In genomic region chrX:49191033-49191871, GRCh38 we compare ENCODE assay signal across 8 cellular contexts. TPM values are rescaled to one million over a fixed set of nuclear protein-coding genes. Genes with fewer than 3 reads are reported as not detected.
A peak's percentile ranks its signal among the peaks of the same experiment; 100 is the strongest.
DNase-seq lines count a peak whose midpoint lies in the region; ATAC-seq and TF ChIP-seq lines count a peak whose summit lies in the region.

No MANE protein-coding gene starts in this region.

- in situ Hi-C loops in astrocyte of the cerebellum (cut with HindIII; ENCODE audit: low sequenced_read_pairs): no loop called here

- no peaks in the 10 kb centered on the region for H3K4me1 ChIP-seq in hepatocyte (ENCODE audit: insufficient read depth)

- TF ChIP-seq CTCF in astrocyte of the cerebellum (IDR thresholded peaks at IDR 0.05; ENCODE audit: low read depth, low read length, missing control alignments) (no peak), hepatocyte (IDR thresholded peaks at IDR 0.05; ENCODE audit: poor library complexity) (no peak)

- WGBS in hepatocyte (ENCODE audit: low lambda C conversion rate, missing lambda C conversion rate): 55% methylated on average over 53 of the region's 54 CpGs

- ATAC-seq in GM18499 (IDR thresholded peaks at IDR 0.05; ENCODE audit: insufficient read depth, unreplicated experiment) (peak; percentile 86), HG02885 (IDR thresholded peaks at IDR 0.05; ENCODE audit: poor library complexity, unreplicated experiment) (peak; percentile 90)

- no peaks in the 10 kb centered on the region for H3K9me3 ChIP-seq in hepatocyte (ENCODE audit: low read depth)

- no peaks in the 10 kb centered on the region for H4K20me1 ChIP-seq in hepatocyte (ENCODE audit: insufficient read depth, poor library complexity, severe bottlenecking)

- no peaks in the 10 kb centered on the region for H3K79me2 ChIP-seq in hepatocyte

- H3K4me3 ChIP-seq in astrocyte of the cerebellum (ENCODE audit: low read depth, low read length) (peak overlapping the region; percentile 50), hepatocyte (peak overlapping the region; percentile 64)

- H3K9me2 ChIP-seq in hepatocyte (replicated peaks; ENCODE audit: insufficient read depth): no peaks in the 10 kb centered on the region

- H3K27ac ChIP-seq in hepatocyte: peak overlapping the region; percentile 81

- H2AFZ ChIP-seq in hepatocyte: no peak overlapping the region

- DNase-seq in NCI-H1694 (lab: John Stamatoyannopoulos, UW) (peak; percentile 98), T-helper 22 cell (ENCODE audit: low read depth) (peak; percentile 81), astrocyte of the cerebellum (ENCODE audit: low read depth) (peak; percentile 97), hepatocyte (ENCODE audit: low spot score) (peak; percentile 95), renal cortical epithelial cell (ENCODE audit: low read depth) (peak; percentile 99), retina (no peak)

- H3K27me3 ChIP-seq in hepatocyte: no peaks in the 10 kb centered on the region

- no peaks in the 10 kb centered on the region for H3K36me3 ChIP-seq in hepatocyte (replicated peaks; ENCODE audit: insufficient read depth, low read depth)

- peak overlapping the region; percentile 80 for H3K4me2 ChIP-seq in hepatocyte

RNA-seq across cellular contexts. Expression of gene PRICKLE3, which starts 5.1 kb away (rescaled TPM):
- 2.8 and 6.1 TPM in 2 replicates for total RNA-seq in hepatocyte
- 9.3 and 15.7 TPM in 2 replicates for polyA plus RNA-seq in hepatocyte
- 6.9 and 14.2 TPM in 2 replicates for total RNA-seq in renal cortical epithelial cell

RNA-seq across cellular contexts. Expression of gene SYP, which starts 8.7 kb away (rescaled TPM):
- total RNA-seq in hepatocyte (1.4 and 2.5 TPM in 2 replicates), renal cortical epithelial cell (0.10 and 0.52 TPM in 2 replicates)
- polyA plus RNA-seq in hepatocyte: 2.1 and 2.9 TPM in 2 replicates

RNA-seq across cellular contexts. Expression of gene PLP2, which starts 19.6 kb away (rescaled TPM):
- total RNA-seq in hepatocyte (27.5 and 34.9 TPM in 2 replicates), renal cortical epithelial cell (10.4 and 13.4 TPM in 2 replicates)
- 110 and 118 TPM in 2 replicates for polyA plus RNA-seq in hepatocyte

RNA-seq across cellular contexts. Expression of gene MAGIX, which starts 28.7 kb away (rescaled TPM):
- total RNA-seq in hepatocyte (5.0 and 6.5 TPM in 2 replicates), renal cortical epithelial cell (5.3 and 8.5 TPM in 2 replicates)
- 7.1 and 13.4 TPM in 2 replicates for polyA plus RNA-seq in hepatocyte

RNA-seq across cellular contexts. Expression of gene CACNA1F, which starts 41.9 kb away (rescaled TPM):
- total RNA-seq in hepatocyte (0.04 and 1.6 TPM in 2 replicates), renal cortical epithelial cell (0.05 TPM in 1 of 2 replicates, not detected in the other)
- 0.27 and 0.44 TPM in 2 replicates for polyA plus RNA-seq in hepatocyte
